Comparison of ENCODE assay signal across 8 cellular contexts in the genomic region with DNA sequence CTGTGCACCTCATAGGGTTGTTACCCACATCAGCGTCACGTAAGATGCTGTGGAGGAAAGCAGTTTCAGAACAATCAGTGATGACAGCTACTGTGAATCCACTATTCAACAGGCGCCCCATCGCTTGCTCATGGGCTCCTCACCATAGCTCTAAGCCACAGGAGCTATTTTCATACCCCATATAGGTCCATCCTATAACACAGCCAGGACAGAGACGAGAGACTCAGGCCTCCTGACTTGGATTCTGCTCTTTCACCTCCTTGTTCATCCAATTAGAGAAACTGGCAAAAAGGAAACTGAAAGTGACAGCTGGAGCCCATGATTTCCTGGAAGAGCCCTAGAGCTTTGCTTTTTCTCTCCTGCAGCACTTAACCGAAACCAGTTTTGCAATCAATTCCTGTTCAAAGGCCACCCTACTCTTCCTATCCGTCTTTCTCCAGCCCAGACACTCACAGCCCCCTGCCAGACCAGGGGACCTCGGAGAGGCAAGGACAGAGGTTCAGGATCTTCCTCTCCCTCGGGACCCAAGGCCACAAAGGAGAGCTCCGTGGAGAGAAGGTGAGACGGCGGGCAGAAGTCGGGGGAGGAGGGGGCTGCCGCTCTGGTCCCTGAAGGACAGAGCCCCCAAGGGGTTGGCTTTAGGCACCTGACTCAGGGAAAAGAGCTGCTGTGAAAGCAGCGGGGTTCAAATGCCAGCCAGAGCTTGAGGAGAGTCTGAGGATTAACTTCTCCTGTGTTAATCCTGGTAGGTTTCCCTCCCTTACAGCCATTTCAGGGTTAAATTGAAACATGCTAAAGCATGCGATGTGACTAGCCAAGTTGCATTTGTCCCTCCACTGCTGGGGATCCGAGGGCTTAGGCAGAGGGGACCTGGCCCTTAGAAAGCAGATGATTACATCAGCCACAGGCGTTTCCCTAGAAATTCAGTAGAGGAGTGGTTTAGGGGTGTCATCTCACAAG. TPM values are rescaled to one million over a fixed set of nuclear protein-coding genes. Genes with fewer than 3 reads are reported as not detected.
A peak's percentile ranks its signal among the peaks of the same experiment; 100 is the strongest.
DNase-seq lines count a peak whose midpoint lies in the region; ATAC-seq and TF ChIP-seq lines count a peak whose summit lies in the region.

A gene with protein sequence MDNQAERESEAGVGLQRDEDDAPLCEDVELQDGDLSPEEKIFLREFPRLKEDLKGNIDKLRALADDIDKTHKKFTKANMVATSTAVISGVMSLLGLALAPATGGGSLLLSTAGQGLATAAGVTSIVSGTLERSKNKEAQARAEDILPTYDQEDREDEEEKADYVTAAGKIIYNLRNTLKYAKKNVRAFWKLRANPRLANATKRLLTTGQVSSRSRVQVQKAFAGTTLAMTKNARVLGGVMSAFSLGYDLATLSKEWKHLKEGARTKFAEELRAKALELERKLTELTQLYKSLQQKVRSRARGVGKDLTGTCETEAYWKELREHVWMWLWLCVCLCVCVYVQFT (plus strand): TSS at position 381 of the 960 bp plus-strand sequence. CDS start 7,980 bp downstream, outside the sequence.

- peaks cover 37% of the 10 kb centered on the region for H3K4me1 Mint-ChIP-seq in HFFc6 (ENCODE audit: low read depth)
- peaks cover 46% of the 10 kb centered on the region for H3K4me1 Mint-ChIP-seq in activated T-cell treated with anti-CD3 and anti-CD28 coated beads, Interleukin-2, amount 50 U/mL, for 4 hours (ENCODE audit: low read depth)

- peak within 1 kb of the TSS; percentile 88 for H2AFZ ChIP-seq in DND-41 (ENCODE audit: low read depth, low read length)

- ATAC-seq in DND-41 (ENCODE audit: insufficient read depth, low read depth), result peak; percentile 85
- peak; percentile 90 for ATAC-seq in activated T-cell treated with anti-CD3 and anti-CD28 coated beads, Interleukin-2, amount 50 U/mL, for 4 hours

- H3K4me2 ChIP-seq in DND-41 (ENCODE audit: insufficient read depth, low read length), result peak within 1 kb of the TSS; percentile 78

- H3K4me3 Mint-ChIP-seq in HFFc6, result peak within 1 kb of the TSS; percentile 95
- H3K4me3 Mint-ChIP-seq in activated T-cell treated with anti-CD3 and anti-CD28 coated beads, Interleukin-2, amount 50 U/mL, for 4 hours, result peak within 1 kb of the TSS; percentile 97

- no peaks in the 10 kb centered on the region for H3K27me3 ChIP-seq in DND-41 (ENCODE audit: insufficient read depth, low read length, poor library complexity)
- H3K27me3 ChIP-seq in neutrophil, result no peaks in the 10 kb centered on the region
- no peaks in the 10 kb centered on the region for H3K27me3 ChIP-seq in thymus (ENCODE audit: control insufficient read depth, insufficient read depth)

- WGBS in thymus, result 14% methylated on average over 18 of the region's 18 CpGs

- H3K79me2 ChIP-seq in DND-41 (ENCODE audit: insufficient read depth, low read length), result peaks cover 35% of the 10 kb centered on the region

- peak within 1 kb of the TSS; percentile 86 for H3K9ac ChIP-seq in DND-41 (ENCODE audit: low read depth, low read length)

- peaks cover 26% of the 10 kb centered on the region for H3K4me1 ChIP-seq in DND-41 (ENCODE audit: insufficient read depth, low read length)
- H3K4me1 ChIP-seq in neutrophil (ENCODE audit: control insufficient read depth in 1 of 2, insufficient read depth in 1 of 2, low read depth in 1 of 2, low read length in 1 of 2), result peaks cover 15 to 21% of the 10 kb centered on the region in 2 experiments
- H3K4me1 ChIP-seq in thymus (ENCODE audit: control insufficient read depth, insufficient read depth, low read length), result peaks cover 7% of the 10 kb centered on the region

- H3K4me3 ChIP-seq in DND-41 (ENCODE audit: low read depth in 1 of 2, low read length in 2 of 2) (peak within 1 kb of the TSS; percentile 46 to 77), fibroblast of mammary gland (ENCODE audit: control insufficient read depth, low read depth, low read length) (peak within 1 kb of the TSS; percentile 68), neutrophil (ENCODE audit: low read depth in 1 of 2, low read length in 1 of 2) (peak within 1 kb of the TSS; percentile 72 to 78), thymus (ENCODE audit: low read length) (peak within 1 kb of the TSS; percentile 68)

- peak within 1 kb of the TSS; percentile 98 for H3K27ac Mint-ChIP-seq in HFFc6

- peak; percentile 80 for DNase-seq in DND-41
- peak; percentile 58 for DNase-seq in HFFc6
- DNase-seq in OCI-M1 (lab: John Stamatoyannopoulos, UW), result peak; percentile 95
- DNase-seq in activated T-cell treated with anti-CD3 and anti-CD28 coated beads, Interleukin-2, amount 50 U/mL, for 4 hours, result peak; percentile 51
- peak; percentile 87 for DNase-seq in fibroblast of mammary gland (ENCODE audit: low read depth)
- no peak for DNase-seq in NCI-H526 treated with DMSO at 0.1 percent for 48 hours (lab: John Stamatoyannopoulos, UW)

- H3K36me3 Mint-ChIP-seq in HFFc6 (ENCODE audit: low read depth), result peaks cover 6% of the 10 kb centered on the region
- H3K36me3 Mint-ChIP-seq in activated T-cell treated with anti-CD3 and anti-CD28 coated beads, Interleukin-2, amount 50 U/mL, for 4 hours (ENCODE audit: insufficient read depth), result peaks cover 14% of the 10 kb centered on the region

- H3K9me3 Mint-ChIP-seq in HFFc6, result peaks cover 8% of the 10 kb centered on the region; the same call in 1 of the 2 replicates
- no peaks in the 10 kb centered on the region for H3K9me3 Mint-ChIP-seq in activated T-cell treated with anti-CD3 and anti-CD28 coated beads, Interleukin-2, amount 50 U/mL, for 4 hours

- H4K20me1 ChIP-seq in DND-41 (ENCODE audit: insufficient read depth, low read length), result no peaks in the 10 kb centered on the region; the same call in 1 of the 2 replicates

- H3K36me3 ChIP-seq in DND-41 (ENCODE audit: insufficient read depth, low read length), result peaks cover 15% of the 10 kb centered on the region
- H3K36me3 ChIP-seq in neutrophil, result no peaks in the 10 kb centered on the region
- H3K36me3 ChIP-seq in thymus (ENCODE audit: control insufficient read depth, insufficient read depth), result peaks cover 4% of the 10 kb centered on the region

- H3K27ac ChIP-seq in DND-41 (ENCODE audit: low read length), result peak within 1 kb of the TSS; percentile 94
- H3K27ac ChIP-seq in neutrophil, result peak within 1 kb of the TSS; percentile 86
- H3K27ac ChIP-seq in thymus (ENCODE audit: low read depth), result peak within 1 kb of the TSS; percentile 97

- TF ChIP-seq CTCF in DND-41 (IDR thresholded peaks at IDR 0.05; ENCODE audit: borderline replicate concordance, extremely low read depth, low read length, poor library complexity, severe bottlenecking) (peak; percentile 10), HFFc6 (IDR thresholded peaks at IDR 0.05) (no peak), fibroblast of mammary gland (conservative IDR thresholded peaks at IDR 0.05; ENCODE audit: control insufficient read depth, insufficient read depth, low read depth, low read length) (no peak), neutrophil (IDR thresholded peaks at IDR 0.05) (no peak)

- no peaks in the 10 kb centered on the region; the same call in 1 of the 2 replicates for H3K27me3 Mint-ChIP-seq in HFFc6 (ENCODE audit: insufficient read depth)
- H3K27me3 Mint-ChIP-seq in activated T-cell treated with anti-CD3 and anti-CD28 coated beads, Interleukin-2, amount 50 U/mL, for 4 hours (ENCODE audit: low read depth), result no peaks in the 10 kb centered on the region

- H3K9me3 ChIP-seq in DND-41 (ENCODE audit: insufficient read depth, low read length, severe bottlenecking) (peaks cover 5% of the 10 kb centered on the region), neutrophil (no peaks in the 10 kb centered on the region), thymus (ENCODE audit: control insufficient read depth) (peaks cover 2% of the 10 kb centered on the region)

RNA-seq across cellular contexts. Expression of the gene that starts here (rescaled TPM):
- 1 to 10 TPM; 1.4 to 3.6 (median 3.4) TPM for total RNA-seq in HFFc6 (2021; fragmentation: NEBNext Ultra II Directional; extraction: Animal tissue kit (Norgen Biotek cat#: 25700))
- total RNA-seq in activated T-cell treated with anti-CD3 and anti-CD28 coated beads, Interleukin-2, amount 50 U/mL, for 4 hours, result 10 to 100 TPM; 18.8 to 32.7 (median 24.5) TPM
- 9.3 TPM for polyA plus RNA-seq in thymus

Comparison
In these comparisons a context has a peak if more than half of its experiments do, and no peak if none do; other contexts are left out.
1. RNA of the gene that starts here (total RNA-seq): 18.8 to 32.7 TPM in activated T-cell treated with anti-CD3 and anti-CD28 coated beads, Interleukin-2, amount 50 U/mL, for 4 hours; 1.4 to 3.6 TPM in HFFc6; every median in the first group is over 4 times any median in the second.
2. Peak in every context shown above with its lines, with median percentiles within 50 percentile points of each other: H3K27ac ChIP-seq and H3K4me3 ChIP-seq.